In the genomic region with DNA sequence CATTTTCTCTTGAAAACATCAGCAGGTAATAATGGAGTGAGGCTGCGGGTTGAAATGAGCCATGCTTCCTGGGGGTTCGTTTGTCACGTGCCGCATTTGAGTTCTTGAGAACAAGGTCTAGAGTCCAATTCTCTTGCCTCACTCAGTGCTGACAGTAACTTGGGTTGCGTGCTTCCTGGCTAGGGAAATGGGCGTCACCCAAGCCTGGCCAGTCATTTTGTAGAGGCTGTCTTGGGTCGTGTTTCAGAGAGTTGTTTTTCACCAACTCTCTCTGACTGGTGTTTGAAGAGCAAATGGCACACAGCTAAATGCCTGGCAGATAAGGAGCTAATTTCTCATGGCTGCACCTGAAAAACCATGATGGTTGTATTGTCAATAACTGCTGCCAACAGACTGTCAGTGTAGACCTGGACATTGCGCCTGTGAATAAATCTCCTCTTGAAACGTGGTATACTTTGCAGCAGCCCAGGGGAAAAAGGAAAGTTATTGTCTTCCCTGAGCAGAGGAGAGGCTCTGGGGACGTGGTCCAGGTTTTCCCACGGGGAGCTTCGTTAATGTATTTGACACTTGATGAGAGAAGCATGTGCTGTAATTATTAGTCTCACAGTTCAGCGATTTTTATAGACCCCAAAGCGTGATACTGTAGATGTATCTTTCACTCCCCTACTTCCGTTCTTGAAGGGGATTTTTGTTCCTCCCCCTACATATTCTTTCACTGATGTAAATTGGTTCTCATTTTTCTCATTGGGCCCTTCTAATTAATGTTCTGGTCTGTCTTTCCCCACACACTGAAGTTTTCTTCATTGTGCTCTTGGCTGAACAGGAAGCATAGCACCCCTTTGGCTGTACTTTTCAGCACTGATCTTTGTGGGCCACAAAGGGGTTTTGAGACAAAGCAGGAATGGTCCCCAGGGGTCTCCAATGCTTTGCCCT, we compare ENCODE assay signal across 12 cellular contexts.
DNase-seq lines count a peak whose midpoint lies in the region; FAIRE-seq and TF ChIP-seq lines count a peak whose summit lies in the region.
"Had no signal": no experiment of that assay in that cellular context is flagged by ENCODE, and none has a peak within 500 bp of the region (broad histone marks: within the 10 kb centered on the region; RNA-seq: fewer than 3 reads in every experiment).

No MANE protein-coding gene starts in this region.

- TF ChIP-seq CTCF in mammary epithelial cell (conservative IDR thresholded peaks at IDR 0.05 in 1 of 2, IDR thresholded peaks at IDR 0.05 in 1 of 2; ENCODE audit: extremely low read depth in 1 of 2, insufficient read depth in 1 of 2, low read depth in 1 of 2, low read length in 2 of 2): no peak

- H3K79me2 ChIP-seq in mammary epithelial cell (ENCODE audit: insufficient read depth, low read length): peaks cover 8% of the 10 kb centered on the region

- no peak overlapping the region for H3K9ac ChIP-seq in mammary epithelial cell (ENCODE audit: insufficient read depth, low read length)

- CTCF ChIA-PET in mammary epithelial cell (lab: Charles Lee; ENCODE audit: low non-redundant PET): no interaction called here

- no peaks in the 10 kb centered on the region for H3K9me3 ChIP-seq in mammary epithelial cell (replicated peaks; ENCODE audit: insufficient read depth, low read length)
- H3K9me3 ChIP-seq: esophagus muscularis mucosa had no signal

- no peak for FAIRE-seq in GM12891 (lab: Jason Lieb, UNC)

- WGBS in mammary epithelial cell (ENCODE audit: low coverage, missing lambda C conversion rate): 81% methylated on average over 13 of the region's 15 CpGs

- intact Hi-C loops in mammary epithelial cell (cut with micrococcal nuclease): no loop called here

- no peak for TF ChIP-seq POLR2A in GM12891 (IDR thresholded peaks at IDR 0.05; ENCODE audit: low read depth, low read length)

- no peaks in the 10 kb centered on the region for H4K20me1 ChIP-seq in mammary epithelial cell (ENCODE audit: insufficient read depth, low read length)

- no peaks in the 10 kb centered on the region for H3K4me1 ChIP-seq in mammary epithelial cell (ENCODE audit: insufficient read depth, low read length)

- no peak overlapping the region for H3K4me2 ChIP-seq in mammary epithelial cell (ENCODE audit: insufficient read depth, low read depth, low read length)

- BruUV-seq in mammary epithelial cell (replicated peaks; lab: Mats Ljungman, UMichigan): no TSS peak

- no peak overlapping the region for H3K4me3 ChIP-seq in mammary epithelial cell (replicated peaks in 1 of 3; ENCODE audit: insufficient read depth in 1 of 3, low read depth in 2 of 3, low read length in 3 of 3)
- H3K4me3 ChIP-seq: esophagus muscularis mucosa, lung had no signal

- DNase-seq in NCI-H748 (lab: John Stamatoyannopoulos, UW; ENCODE audit: unreplicated experiment) (peak; percentile 44), NCI-H748 treated with DMSO at 0.1 percent for 48 hours (lab: John Stamatoyannopoulos, UW) (no peak), amniotic epithelial cell (ENCODE audit: low read depth) (peak; percentile 46), iPS-NIHi7 (ENCODE audit: extremely low spot score) (peak; percentile 62), stromal cell of bone marrow (ENCODE audit: low read depth) (peak; percentile 25), GM12891 (ENCODE audit: insufficient read length, low spot score) (no peak), SW480 (ENCODE audit: low spot score) (no peak), mammary epithelial cell (no peak)
- DNase-seq: ACHN, aorta had no signal

- dilution Hi-C loops in mammary epithelial cell (cut with HindIII; ENCODE audit: low sequenced_read_pairs): no loop called here

- H3K27ac ChIP-seq in mammary epithelial cell (ENCODE audit: insufficient read depth, low read depth, low read length): no peak overlapping the region

- in situ Hi-C loops in mammary epithelial cell (cut with MboI; ENCODE audit: low sequenced_read_pairs in 2 of 2): no loop called here

- H3K27me3 ChIP-seq in mammary epithelial cell (ENCODE audit: insufficient read depth, low read length): no peaks in the 10 kb centered on the region
- H3K27me3 ChIP-seq: esophagus muscularis mucosa had no signal

- no peaks in the 10 kb centered on the region for H3K36me3 ChIP-seq in mammary epithelial cell (ENCODE audit: insufficient read depth, low read length)
- H3K36me3 ChIP-seq: esophagus muscularis mucosa had no signal

- no peak overlapping the region for H2AFZ ChIP-seq in mammary epithelial cell (ENCODE audit: low read depth, low read length)

TF ChIP-seq in GM12891, 5 proteins besides CTCF, POLR2A, EP300 and RAD21:
- no peak for TF ChIP-seq POLR2AphosphoS5 (IDR thresholded peaks at IDR 0.05; ENCODE audit: low read depth, low read length)
- TF ChIP-seq POU2F2 (IDR thresholded peaks at IDR 0.05; ENCODE audit: low read depth, low read length): no peak
- TF ChIP-seq SPI1 (IDR thresholded peaks at IDR 0.05; ENCODE audit: low read depth, low read length): no peak
- TF ChIP-seq TAF1 (IDR thresholded peaks at IDR 0.05; ENCODE audit: low read depth, low read length): no peak
- TF ChIP-seq PAX5 (IDR thresholded peaks at IDR 0.05; ENCODE audit: insufficient read depth, low read length, severe bottlenecking): no peak
TF ChIP-seq in GM12891: peak in this region for 0.

Comparison
In these comparisons a context has a peak if more than half of its experiments do, and no peak if none do; other contexts are left out.
1. DNase-seq: peak in NCI-H748 (single experiment), amniotic epithelial cell (single experiment), iPS-NIHi7 (single experiment) and stromal cell of bone marrow (single experiment); none in NCI-H748 treated with DMSO at 0.1 percent for 48 hours (single experiment), GM12891 (single experiment), SW480 (single experiment) and mammary epithelial cell (single experiment).